In genomic region chr13:23988546-23989122, GRCh38 we compare ENCODE assay signal across 11 cellular contexts.
"Had no signal": no experiment of that assay in that cellular context is flagged by ENCODE, and none has a peak within 500 bp of the region (broad histone marks: within the 10 kb centered on the region; RNA-seq: fewer than 3 reads in every experiment).

No MANE protein-coding gene starts in this region.

- DNase-seq: activated CD4-positive, alpha-beta T cell treated with anti-CD3 and anti-CD28 coated beads for 36 hours; activated CD4-positive, alpha-beta T cell treated with anti-CD3 and anti-CD28 coated beads, Interleukin-2, amount 50 U/mL, for 48 hours; activated gamma-delta T cell; gastrocnemius medialis; heart left ventricle; naive thymus-derived CD8-positive, alpha-beta T cell; stimulated activated naive B cell treated with anti-CD40 and anti-IgM and Interleukin-4, amounts not matched to agents 10 μg/mL and 1 μg/mL and 100 μg/mL, for 72 hours; transverse colon had no signal

- H3K4me3 ChIP-seq: cardiac muscle cell, gastrocnemius medialis, heart left ventricle, transverse colon, vagina had no signal

- H3K27me3 ChIP-seq: cardiac muscle cell, heart left ventricle, transverse colon, vagina had no signal

- H3K4me1 ChIP-seq: vagina had no signal

- H3K27ac ChIP-seq: cardiac muscle cell, gastrocnemius medialis, heart left ventricle, transverse colon, vagina had no signal

- H3K36me3 ChIP-seq: cardiac muscle cell, gastrocnemius medialis, heart left ventricle, transverse colon, vagina had no signal

- FAIRE-seq: endometrium had no signal

- H3K9me3 ChIP-seq: gastrocnemius medialis, heart left ventricle, transverse colon, vagina had no signal

- ATAC-seq: activated CD4-positive, alpha-beta T cell treated with anti-CD3 and anti-CD28 coated beads for 36 hours; gastrocnemius medialis; heart left ventricle; naive thymus-derived CD8-positive, alpha-beta T cell; stimulated activated naive B cell treated with anti-CD40 and anti-IgM and Interleukin-4, amounts not matched to agents 10 μg/mL and 1 μg/mL and 100 μg/mL, for 72 hours had no signal
